ENCODE assay signal across 1 cellular context in the genomic region with DNA sequence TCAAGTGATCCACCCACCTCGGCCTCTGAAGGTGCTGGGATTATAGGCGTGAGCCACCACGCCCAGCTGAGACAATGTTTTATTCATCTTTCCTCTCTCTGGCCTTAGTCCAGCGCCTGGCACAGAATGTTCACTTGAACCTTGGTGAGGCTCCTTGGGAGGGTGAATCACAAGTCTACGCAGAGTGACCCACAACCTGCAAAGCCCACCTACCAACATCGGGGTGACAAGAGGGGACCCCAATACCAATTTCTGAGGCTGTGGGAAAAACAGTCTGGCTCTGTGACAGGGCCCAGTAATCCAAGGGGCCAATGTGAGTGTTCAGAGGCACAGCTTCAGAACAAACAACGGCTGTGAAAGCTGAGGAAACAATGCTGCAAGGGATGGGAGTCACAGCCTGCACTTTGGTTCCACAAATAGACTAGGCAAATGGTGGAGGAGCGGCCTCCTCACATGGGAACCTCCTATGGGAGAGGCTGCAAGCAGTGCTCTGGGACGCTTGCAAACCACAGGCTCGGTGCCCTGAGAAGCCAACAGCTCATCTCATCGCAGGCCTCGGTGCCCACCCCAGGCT.
TF ChIP-seq lines count a peak whose summit lies in the region.

No MANE protein-coding gene starts in this region.

TF ChIP-seq in HepG2, 621 proteins besides CTCF, POLR2A, EP300 and RAD21 (continued from another document and continues in another):
- TF ChIP-seq, protein P1, sequence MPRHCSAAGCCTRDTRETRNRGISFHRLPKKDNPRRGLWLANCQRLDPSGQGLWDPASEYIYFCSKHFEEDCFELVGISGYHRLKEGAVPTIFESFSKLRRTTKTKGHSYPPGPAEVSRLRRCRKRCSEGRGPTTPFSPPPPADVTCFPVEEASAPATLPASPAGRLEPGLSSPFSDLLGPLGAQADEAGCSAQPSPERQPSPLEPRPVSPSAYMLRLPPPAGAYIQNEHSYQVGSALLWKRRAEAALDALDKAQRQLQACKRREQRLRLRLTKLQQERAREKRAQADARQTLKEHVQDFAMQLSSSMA (CRISPR knock-in tag; IDR thresholded peaks at IDR 0.05) = no peak
- TF ChIP-seq, protein P2, sequence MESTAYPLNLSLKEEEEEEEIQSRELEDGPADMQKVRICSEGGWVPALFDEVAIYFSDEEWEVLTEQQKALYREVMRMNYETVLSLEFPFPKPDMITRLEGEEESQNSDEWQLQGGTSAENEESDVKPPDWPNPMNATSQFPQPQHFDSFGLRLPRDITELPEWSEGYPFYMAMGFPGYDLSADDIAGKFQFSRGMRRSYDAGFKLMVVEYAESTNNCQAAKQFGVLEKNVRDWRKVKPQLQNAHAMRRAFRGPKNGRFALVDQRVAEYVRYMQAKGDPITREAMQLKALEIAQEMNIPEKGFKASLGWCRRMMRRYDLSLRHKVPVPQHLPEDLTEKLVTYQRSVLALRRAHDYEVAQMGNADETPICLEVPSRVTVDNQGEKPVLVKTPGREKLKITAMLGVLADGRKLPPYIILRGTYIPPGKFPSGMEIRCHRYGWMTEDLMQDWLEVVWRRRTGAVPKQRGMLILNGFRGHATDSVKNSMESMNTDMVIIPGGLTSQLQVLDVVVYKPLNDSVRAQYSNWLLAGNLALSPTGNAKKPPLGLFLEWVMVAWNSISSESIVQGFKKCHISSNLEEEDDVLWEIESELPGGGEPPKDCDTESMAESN (CRISPR knock-in tag; conservative IDR thresholded peaks at IDR 0.05) = peak; percentile 72; the same call in 1 of the 2 replicates
- TF ChIP-seq ZNF841 (CRISPR knock-in tag; IDR thresholded peaks at IDR 0.05; ENCODE audit: borderline replicate concordance) (no peak), CHCHD3 (CRISPR knock-in tag; IDR thresholded peaks at IDR 0.05) (no peak), ZNF317 (CRISPR knock-in tag; IDR thresholded peaks at IDR 0.05) (no peak), ZNF543 (CRISPR knock-in tag; IDR thresholded peaks at IDR 0.05) (no peak), TOE1 (CRISPR knock-in tag; IDR thresholded peaks at IDR 0.05) (no peak), AHR (CRISPR knock-in tag; IDR thresholded peaks at IDR 0.05) (peak; percentile 50; the same call in 1 of the 2 replicates), FOXM1 (CRISPR knock-in tag; IDR thresholded peaks at IDR 0.05) (0 out of 2 replicates have a peak, but pooled peaks have one; percentile 59), FLYWCH1 (CRISPR knock-in tag; IDR thresholded peaks at IDR 0.05) (no peak), ZNF30 (CRISPR knock-in tag; IDR thresholded peaks at IDR 0.05) (no peak), ZBTB1 (CRISPR knock-in tag; IDR thresholded peaks at IDR 0.05; ENCODE audit: borderline replicate concordance) (no peak), ZNF496 (CRISPR knock-in tag; IDR thresholded peaks at IDR 0.05; ENCODE audit: insufficient replicate concordance) (no peak), ZNF235 (CRISPR knock-in tag; IDR thresholded peaks at IDR 0.05; ENCODE audit: borderline replicate concordance) (no peak), HDAC6 (IDR thresholded peaks at IDR 0.05; ENCODE audit: low read depth, low read length) (no peak), REPIN1 (CRISPR knock-in tag; IDR thresholded peaks at IDR 0.05; ENCODE audit: borderline replicate concordance, low read depth) (peak; percentile 82), BRCA1 (CRISPR knock-in tag; IDR thresholded peaks at IDR 0.05) (no peak), SOX13 (IDR thresholded peaks at IDR 0.05) (peak; percentile 87), SOX13 (CRISPR knock-in tag; conservative IDR thresholded peaks at IDR 0.05 in 1 of 2, IDR thresholded peaks at IDR 0.05 in 1 of 2) (peak in 1 of 2 experiments; percentile 96; a peak in 2 of 4 replicates), MAF1 (CRISPR knock-in tag; IDR thresholded peaks at IDR 0.05; ENCODE audit: borderline replicate concordance) (peak; percentile 59; the same call in 1 of the 2 replicates), PPARG (CRISPR knock-in tag; conservative IDR thresholded peaks at IDR 0.05) (peak; percentile 33; the same call in 1 of the 2 replicates), TCF12 (IDR thresholded peaks at IDR 0.05) (no peak), TCF12 (CRISPR knock-in tag; IDR thresholded peaks at IDR 0.05) (no peak), XRCC5 (optimal IDR thresholded peaks at IDR 0.05; ENCODE audit: low read length) (peak; percentile 46), STAG1 (CRISPR knock-in tag; IDR thresholded peaks at IDR 0.05) (no peak; the same call in 1 of the 2 replicates), FIP1L1 (IDR thresholded peaks at IDR 0.05; ENCODE audit: borderline replicate concordance, insufficient read depth, low read depth, low read length) (0 out of 2 replicates have a peak, but pooled peaks have one; percentile 49), IRF2 (CRISPR knock-in tag; IDR thresholded peaks at IDR 0.05) (peak; percentile 64; the same call in 1 of the 2 replicates), HDAC1 (CRISPR knock-in tag; IDR thresholded peaks at IDR 0.05) (peak; percentile 77), ZNF451 (CRISPR knock-in tag; IDR thresholded peaks at IDR 0.05) (no peak), TMF1 (CRISPR knock-in tag; IDR thresholded peaks at IDR 0.05; ENCODE audit: low read depth) (no peak), MIER2 (CRISPR knock-in tag; IDR thresholded peaks at IDR 0.05) (peak; percentile 40; the same call in 1 of the 2 replicates), ZNF619 (CRISPR knock-in tag; IDR thresholded peaks at IDR 0.05) (no peak), HMG20A (CRISPR knock-in tag; IDR thresholded peaks at IDR 0.05; ENCODE audit: borderline replicate concordance) (peak; percentile 51; the same call in 1 of the 2 replicates), KAT8 (CRISPR knock-in tag; IDR thresholded peaks at IDR 0.05) (peak; percentile 57; the same call in 1 of the 2 replicates), ZNF589 (CRISPR knock-in tag; conservative IDR thresholded peaks at IDR 0.05) (no peak), ZMAT3 (CRISPR knock-in tag; conservative IDR thresholded peaks at IDR 0.05) (no peak), ZNF567 (CRISPR knock-in tag; IDR thresholded peaks at IDR 0.05; ENCODE audit: borderline replicate concordance) (0 out of 2 replicates have a peak, but pooled peaks have one; percentile 48)
- TF ChIP-seq, protein P3, sequence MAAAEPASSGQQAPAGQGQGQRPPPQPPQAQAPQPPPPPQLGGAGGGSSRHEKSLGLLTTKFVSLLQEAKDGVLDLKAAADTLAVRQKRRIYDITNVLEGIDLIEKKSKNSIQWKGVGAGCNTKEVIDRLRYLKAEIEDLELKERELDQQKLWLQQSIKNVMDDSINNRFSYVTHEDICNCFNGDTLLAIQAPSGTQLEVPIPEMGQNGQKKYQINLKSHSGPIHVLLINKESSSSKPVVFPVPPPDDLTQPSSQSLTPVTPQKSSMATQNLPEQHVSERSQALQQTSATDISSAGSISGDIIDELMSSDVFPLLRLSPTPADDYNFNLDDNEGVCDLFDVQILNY (CRISPR knock-in tag; conservative IDR thresholded peaks at IDR 0.05) = no peak
- TF ChIP-seq, protein P4, sequence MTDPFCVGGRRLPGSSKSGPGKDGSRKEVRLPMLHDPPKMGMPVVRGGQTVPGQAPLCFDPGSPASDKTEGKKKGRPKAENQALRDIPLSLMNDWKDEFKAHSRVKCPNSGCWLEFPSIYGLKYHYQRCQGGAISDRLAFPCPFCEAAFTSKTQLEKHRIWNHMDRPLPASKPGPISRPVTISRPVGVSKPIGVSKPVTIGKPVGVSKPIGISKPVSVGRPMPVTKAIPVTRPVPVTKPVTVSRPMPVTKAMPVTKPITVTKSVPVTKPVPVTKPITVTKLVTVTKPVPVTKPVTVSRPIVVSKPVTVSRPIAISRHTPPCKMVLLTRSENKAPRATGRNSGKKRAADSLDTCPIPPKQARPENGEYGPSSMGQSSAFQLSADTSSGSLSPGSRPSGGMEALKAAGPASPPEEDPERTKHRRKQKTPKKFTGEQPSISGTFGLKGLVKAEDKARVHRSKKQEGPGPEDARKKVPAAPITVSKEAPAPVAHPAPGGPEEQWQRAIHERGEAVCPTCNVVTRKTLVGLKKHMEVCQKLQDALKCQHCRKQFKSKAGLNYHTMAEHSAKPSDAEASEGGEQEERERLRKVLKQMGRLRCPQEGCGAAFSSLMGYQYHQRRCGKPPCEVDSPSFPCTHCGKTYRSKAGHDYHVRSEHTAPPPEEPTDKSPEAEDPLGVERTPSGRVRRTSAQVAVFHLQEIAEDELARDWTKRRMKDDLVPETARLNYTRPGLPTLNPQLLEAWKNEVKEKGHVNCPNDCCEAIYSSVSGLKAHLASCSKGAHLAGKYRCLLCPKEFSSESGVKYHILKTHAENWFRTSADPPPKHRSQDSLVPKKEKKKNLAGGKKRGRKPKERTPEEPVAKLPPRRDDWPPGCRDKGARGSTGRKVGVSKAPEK (CRISPR knock-in tag; IDR thresholded peaks at IDR 0.05; ENCODE audit: borderline replicate concordance) = peak; percentile 79; the same call in 1 of the 2 replicates
- TF ChIP-seq, protein P5, sequence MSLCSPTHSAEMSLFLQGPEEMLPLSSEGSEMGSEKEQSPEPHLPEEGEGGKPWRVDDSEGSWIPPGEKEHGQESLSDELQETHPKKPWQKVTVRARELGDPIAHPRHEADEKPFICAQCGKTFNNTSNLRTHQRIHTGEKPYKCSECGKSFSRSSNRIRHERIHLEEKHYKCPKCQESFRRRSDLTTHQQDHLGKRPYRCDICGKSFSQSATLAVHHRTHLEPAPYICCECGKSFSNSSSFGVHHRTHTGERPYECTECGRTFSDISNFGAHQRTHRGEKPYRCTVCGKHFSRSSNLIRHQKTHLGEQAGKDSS (CRISPR knock-in tag; IDR thresholded peaks at IDR 0.05; ENCODE audit: borderline replicate concordance, low read depth) = peak; percentile 94
- TF ChIP-seq, protein P6, sequence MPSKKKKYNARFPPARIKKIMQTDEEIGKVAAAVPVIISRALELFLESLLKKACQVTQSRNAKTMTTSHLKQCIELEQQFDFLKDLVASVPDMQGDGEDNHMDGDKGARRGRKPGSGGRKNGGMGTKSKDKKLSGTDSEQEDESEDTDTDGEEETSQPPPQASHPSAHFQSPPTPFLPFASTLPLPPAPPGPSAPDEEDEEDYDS (CRISPR knock-in tag; IDR thresholded peaks at IDR 0.05) = peak; percentile 76; the same call in 1 of the 2 replicates
- TF ChIP-seq, protein P7, sequence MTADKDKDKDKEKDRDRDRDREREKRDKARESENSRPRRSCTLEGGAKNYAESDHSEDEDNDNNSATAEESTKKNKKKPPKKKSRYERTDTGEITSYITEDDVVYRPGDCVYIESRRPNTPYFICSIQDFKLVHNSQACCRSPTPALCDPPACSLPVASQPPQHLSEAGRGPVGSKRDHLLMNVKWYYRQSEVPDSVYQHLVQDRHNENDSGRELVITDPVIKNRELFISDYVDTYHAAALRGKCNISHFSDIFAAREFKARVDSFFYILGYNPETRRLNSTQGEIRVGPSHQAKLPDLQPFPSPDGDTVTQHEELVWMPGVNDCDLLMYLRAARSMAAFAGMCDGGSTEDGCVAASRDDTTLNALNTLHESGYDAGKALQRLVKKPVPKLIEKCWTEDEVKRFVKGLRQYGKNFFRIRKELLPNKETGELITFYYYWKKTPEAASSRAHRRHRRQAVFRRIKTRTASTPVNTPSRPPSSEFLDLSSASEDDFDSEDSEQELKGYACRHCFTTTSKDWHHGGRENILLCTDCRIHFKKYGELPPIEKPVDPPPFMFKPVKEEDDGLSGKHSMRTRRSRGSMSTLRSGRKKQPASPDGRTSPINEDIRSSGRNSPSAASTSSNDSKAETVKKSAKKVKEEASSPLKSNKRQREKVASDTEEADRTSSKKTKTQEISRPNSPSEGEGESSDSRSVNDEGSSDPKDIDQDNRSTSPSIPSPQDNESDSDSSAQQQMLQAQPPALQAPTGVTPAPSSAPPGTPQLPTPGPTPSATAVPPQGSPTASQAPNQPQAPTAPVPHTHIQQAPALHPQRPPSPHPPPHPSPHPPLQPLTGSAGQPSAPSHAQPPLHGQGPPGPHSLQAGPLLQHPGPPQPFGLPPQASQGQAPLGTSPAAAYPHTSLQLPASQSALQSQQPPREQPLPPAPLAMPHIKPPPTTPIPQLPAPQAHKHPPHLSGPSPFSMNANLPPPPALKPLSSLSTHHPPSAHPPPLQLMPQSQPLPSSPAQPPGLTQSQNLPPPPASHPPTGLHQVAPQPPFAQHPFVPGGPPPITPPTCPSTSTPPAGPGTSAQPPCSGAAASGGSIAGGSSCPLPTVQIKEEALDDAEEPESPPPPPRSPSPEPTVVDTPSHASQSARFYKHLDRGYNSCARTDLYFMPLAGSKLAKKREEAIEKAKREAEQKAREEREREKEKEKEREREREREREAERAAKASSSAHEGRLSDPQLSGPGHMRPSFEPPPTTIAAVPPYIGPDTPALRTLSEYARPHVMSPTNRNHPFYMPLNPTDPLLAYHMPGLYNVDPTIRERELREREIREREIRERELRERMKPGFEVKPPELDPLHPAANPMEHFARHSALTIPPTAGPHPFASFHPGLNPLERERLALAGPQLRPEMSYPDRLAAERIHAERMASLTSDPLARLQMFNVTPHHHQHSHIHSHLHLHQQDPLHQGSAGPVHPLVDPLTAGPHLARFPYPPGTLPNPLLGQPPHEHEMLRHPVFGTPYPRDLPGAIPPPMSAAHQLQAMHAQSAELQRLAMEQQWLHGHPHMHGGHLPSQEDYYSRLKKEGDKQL (CRISPR knock-in tag; IDR thresholded peaks at IDR 0.05; ENCODE audit: low read depth) = 0 out of 2 replicates have a peak, but pooled peaks have one; percentile 46
- TF ChIP-seq, protein P8, sequence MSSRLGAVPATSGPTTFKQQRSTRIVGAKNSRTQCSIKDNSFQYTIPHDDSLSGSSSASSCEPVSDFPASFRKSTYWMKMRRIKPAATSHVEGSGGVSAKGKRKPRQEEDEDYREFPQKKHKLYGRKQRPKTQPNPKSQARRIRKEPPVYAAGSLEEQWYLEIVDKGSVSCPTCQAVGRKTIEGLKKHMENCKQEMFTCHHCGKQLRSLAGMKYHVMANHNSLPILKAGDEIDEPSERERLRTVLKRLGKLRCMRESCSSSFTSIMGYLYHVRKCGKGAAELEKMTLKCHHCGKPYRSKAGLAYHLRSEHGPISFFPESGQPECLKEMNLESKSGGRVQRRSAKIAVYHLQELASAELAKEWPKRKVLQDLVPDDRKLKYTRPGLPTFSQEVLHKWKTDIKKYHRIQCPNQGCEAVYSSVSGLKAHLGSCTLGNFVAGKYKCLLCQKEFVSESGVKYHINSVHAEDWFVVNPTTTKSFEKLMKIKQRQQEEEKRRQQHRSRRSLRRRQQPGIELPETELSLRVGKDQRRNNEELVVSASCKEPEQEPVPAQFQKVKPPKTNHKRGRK (CRISPR knock-in tag; IDR thresholded peaks at IDR 0.05) = no peak
- TF ChIP-seq, protein P9, sequence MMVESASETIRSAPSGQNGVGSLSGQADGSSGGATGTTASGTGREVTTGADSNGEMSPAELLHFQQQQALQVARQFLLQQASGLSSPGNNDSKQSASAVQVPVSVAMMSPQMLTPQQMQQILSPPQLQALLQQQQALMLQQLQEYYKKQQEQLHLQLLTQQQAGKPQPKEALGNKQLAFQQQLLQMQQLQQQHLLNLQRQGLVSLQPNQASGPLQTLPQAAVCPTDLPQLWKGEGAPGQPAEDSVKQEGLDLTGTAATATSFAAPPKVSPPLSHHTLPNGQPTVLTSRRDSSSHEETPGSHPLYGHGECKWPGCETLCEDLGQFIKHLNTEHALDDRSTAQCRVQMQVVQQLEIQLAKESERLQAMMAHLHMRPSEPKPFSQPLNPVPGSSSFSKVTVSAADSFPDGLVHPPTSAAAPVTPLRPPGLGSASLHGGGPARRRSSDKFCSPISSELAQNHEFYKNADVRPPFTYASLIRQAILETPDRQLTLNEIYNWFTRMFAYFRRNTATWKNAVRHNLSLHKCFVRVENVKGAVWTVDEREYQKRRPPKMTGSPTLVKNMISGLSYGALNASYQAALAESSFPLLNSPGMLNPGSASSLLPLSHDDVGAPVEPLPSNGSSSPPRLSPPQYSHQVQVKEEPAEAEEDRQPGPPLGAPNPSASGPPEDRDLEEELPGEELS (CRISPR knock-in tag; IDR thresholded peaks at IDR 0.05) = peak; percentile 96
